Comparison of ENCODE assay signal across 1 cellular context in genomic region chr16:4846901-4847773, GRCh38.
TF ChIP-seq lines count a peak whose summit lies in the region.

Gene GLYR1 (minus strand): TSS chr16:4847288. CDS start chr16:4847265, 23 bp downstream.
A gene with protein sequence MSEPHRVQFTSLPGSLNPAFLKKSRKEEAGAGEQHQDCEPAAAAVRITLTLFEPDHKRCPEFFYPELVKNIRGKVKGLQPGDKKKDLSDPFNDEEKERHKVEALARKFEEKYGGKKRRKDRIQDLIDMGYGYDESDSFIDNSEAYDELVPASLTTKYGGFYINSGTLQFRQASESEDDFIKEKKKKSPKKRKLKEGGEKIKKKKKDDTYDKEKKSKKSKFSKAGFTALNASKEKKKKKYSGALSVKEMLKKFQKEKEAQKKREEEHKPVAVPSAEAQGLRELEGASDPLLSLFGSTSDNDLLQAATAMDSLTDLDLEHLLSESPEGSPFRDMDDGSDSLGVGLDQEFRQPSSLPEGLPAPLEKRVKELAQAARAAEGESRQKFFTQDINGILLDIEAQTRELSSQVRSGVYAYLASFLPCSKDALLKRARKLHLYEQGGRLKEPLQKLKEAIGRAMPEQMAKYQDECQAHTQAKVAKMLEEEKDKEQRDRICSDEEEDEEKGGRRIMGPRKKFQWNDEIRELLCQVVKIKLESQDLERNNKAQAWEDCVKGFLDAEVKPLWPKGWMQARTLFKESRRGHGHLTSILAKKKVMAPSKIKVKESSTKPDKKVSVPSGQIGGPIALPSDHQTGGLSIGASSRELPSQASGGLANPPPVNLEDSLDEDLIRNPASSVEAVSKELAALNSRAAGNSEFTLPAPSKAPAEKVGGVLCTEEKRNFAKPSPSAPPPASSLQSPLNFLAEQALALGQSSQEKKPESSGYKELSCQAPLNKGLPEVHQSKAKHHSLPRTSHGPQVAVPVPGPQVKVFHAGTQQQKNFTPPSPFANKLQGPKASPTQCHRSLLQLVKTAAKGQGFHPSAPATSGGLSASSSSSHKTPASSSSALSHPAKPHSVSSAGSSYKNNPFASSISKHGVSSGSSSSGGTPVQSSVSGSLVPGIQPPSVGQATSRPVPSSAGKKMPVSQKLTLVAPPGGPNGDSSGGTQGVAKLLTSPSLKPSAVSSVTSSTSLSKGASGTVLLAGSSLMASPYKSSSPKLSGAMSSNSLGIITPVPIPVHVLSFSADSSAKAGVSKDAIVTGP (N-terminal part only) (plus strand): TSS chr16:4847481. CDS start chr16:4852918, 5,437 bp downstream.

TF ChIP-seq in K562, 482 proteins besides CTCF, POLR2A, EP300 and RAD21 (continued from another document):
- TF ChIP-seq, protein P1, sequence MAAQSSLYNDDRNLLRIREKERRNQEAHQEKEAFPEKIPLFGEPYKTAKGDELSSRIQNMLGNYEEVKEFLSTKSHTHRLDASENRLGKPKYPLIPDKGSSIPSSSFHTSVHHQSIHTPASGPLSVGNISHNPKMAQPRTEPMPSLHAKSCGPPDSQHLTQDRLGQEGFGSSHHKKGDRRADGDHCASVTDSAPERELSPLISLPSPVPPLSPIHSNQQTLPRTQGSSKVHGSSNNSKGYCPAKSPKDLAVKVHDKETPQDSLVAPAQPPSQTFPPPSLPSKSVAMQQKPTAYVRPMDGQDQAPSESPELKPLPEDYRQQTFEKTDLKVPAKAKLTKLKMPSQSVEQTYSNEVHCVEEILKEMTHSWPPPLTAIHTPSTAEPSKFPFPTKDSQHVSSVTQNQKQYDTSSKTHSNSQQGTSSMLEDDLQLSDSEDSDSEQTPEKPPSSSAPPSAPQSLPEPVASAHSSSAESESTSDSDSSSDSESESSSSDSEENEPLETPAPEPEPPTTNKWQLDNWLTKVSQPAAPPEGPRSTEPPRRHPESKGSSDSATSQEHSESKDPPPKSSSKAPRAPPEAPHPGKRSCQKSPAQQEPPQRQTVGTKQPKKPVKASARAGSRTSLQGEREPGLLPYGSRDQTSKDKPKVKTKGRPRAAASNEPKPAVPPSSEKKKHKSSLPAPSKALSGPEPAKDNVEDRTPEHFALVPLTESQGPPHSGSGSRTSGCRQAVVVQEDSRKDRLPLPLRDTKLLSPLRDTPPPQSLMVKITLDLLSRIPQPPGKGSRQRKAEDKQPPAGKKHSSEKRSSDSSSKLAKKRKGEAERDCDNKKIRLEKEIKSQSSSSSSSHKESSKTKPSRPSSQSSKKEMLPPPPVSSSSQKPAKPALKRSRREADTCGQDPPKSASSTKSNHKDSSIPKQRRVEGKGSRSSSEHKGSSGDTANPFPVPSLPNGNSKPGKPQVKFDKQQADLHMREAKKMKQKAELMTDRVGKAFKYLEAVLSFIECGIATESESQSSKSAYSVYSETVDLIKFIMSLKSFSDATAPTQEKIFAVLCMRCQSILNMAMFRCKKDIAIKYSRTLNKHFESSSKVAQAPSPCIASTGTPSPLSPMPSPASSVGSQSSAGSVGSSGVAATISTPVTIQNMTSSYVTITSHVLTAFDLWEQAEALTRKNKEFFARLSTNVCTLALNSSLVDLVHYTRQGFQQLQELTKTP (IDR thresholded peaks at IDR 0.05; ENCODE audit: low read depth in 1 of 2, partially characterized antibody in 2 of 2): no peak
- TF ChIP-seq MED1 (CRISPR knock-in tag; IDR thresholded peaks at IDR 0.05; ENCODE audit: borderline replicate concordance) (no peak), HDGF (IDR thresholded peaks at IDR 0.05) (no peak), SMARCB1 (IDR thresholded peaks at IDR 0.05; ENCODE audit: insufficient read length, low read depth) (no peak), CREM (IDR thresholded peaks at IDR 0.05; ENCODE audit: low read depth) (peak; percentile 97), ZC3H8 (IDR thresholded peaks at IDR 0.05) (no peak), NCOA2 (IDR thresholded peaks at IDR 0.05; ENCODE audit: partially characterized antibody in 2 of 2) (no peak), SUPT5H (IDR thresholded peaks at IDR 0.05) (peak; percentile 97), GATA2 (CRISPR knock-in tag; IDR thresholded peaks at IDR 0.05) (no peak), ILF3 (IDR thresholded peaks at IDR 0.05; ENCODE audit: borderline replicate concordance) (peak; percentile 51; the same call in 1 of the 2 replicates)
